In the genomic region with DNA sequence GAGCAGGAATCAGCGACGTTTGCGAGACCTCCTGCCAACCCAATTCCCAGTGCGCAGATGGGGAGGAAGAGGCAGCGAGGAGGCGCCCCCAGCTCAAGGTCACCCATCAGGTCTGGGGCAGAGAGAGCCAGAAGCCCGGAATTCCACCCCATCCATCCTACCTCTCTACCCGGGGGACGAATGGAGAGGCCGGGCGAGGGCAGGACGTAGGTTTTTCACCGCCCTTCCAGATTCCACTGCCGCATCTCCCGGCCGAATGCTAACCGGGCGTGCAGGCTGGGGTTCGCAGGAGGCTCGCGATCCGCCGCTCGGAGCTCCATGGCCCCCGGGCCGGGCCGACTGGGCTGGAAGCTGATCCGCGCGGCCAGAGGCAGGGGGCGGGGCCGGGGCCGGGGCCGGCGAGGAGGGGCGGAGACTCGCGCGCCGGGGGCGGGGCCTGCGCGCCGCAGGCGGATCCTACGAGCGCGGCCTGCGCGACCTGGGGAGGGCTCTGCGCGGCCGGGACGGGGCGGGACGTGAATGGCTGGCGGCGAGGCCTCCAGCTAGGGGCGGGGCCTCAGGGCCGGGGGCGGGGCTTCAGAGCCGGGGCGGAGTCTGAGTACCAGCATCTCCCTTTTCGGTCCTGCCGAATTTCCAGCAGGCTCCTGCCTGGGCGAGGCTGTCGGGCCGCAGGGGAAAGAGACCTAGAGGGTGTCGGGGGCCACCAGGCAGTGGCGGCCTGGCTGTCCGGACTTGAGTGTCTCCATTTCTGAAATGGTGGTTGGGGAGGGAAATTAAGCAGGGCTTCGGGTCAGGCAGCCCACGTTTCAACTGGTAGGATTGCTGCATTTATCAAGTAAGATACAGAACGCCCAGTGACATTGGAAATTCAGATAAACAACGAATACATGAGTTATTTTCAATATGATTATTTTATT, we compare ENCODE assay signal across 8 cellular contexts. TPM values are rescaled to one million over a fixed set of nuclear protein-coding genes. Genes with fewer than 3 reads are reported as not detected.
A peak's percentile ranks its signal among the peaks of the same experiment; 100 is the strongest.
DNase-seq lines count a peak whose midpoint lies in the region; ATAC-seq and TF ChIP-seq lines count a peak whose summit lies in the region.

A gene with protein sequence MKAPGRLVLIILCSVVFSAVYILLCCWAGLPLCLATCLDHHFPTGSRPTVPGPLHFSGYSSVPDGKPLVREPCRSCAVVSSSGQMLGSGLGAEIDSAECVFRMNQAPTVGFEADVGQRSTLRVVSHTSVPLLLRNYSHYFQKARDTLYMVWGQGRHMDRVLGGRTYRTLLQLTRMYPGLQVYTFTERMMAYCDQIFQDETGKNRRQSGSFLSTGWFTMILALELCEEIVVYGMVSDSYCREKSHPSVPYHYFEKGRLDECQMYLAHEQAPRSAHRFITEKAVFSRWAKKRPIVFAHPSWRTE (minus strand): TSS at position 377 of the 917 bp plus-strand sequence. CDS start 622 bp downstream, outside the sequence.

- H4K8ac ChIP-seq in mesenchymal stem cell (ENCODE audit: low read length) = peak within 1 kb of the TSS; percentile 94

- H3K9me3 ChIP-seq in mesenchymal stem cell (ENCODE audit: control insufficient read depth, low read length) = no peaks in the 10 kb centered on the region

- H4K91ac ChIP-seq in mesenchymal stem cell (ENCODE audit: low read length) = peak within 1 kb of the TSS; percentile 55

- peak within 1 kb of the TSS; percentile 81 for H3K4me2 ChIP-seq in mesenchymal stem cell (ENCODE audit: low read length, poor library complexity, severe bottlenecking)

- peak within 1 kb of the TSS; percentile 29 for H2BK15ac ChIP-seq in mesenchymal stem cell (ENCODE audit: low read depth, poor library complexity, severe bottlenecking)

- H3K14ac ChIP-seq in mesenchymal stem cell (ENCODE audit: low read length in 2 of 2) = peak within 1 kb of the TSS in 1 of 2 experiments; percentile 94

- intact Hi-C loops in CD14-positive monocyte (cut with micrococcal nuclease) = loop anchor here (5.0 kb wide), 6 partner anchors 55 to 695 kb away; a partner anchor contains a TSS

- H3K27me3 Mint-ChIP-seq in CD14-positive monocyte (ENCODE audit: low read depth in 3 of 3) = peaks cover 3 to 13% (median 7%) of the 10 kb centered on the region in 3 donors
- no peaks in the 10 kb centered on the region for H3K27me3 Mint-ChIP-seq in effector memory CD8-positive, alpha-beta T cell

- peak within 1 kb of the TSS; percentile 65 to 94 for H3K4me3 ChIP-seq in mesenchymal stem cell (ENCODE audit: insufficient read depth in 1 of 2, low read depth in 1 of 2, low read length in 2 of 2)

- H3K27ac ChIP-seq in mesenchymal stem cell (ENCODE audit: low read length, poor library complexity, severe bottlenecking) = no peak within 1 kb of the TSS

- peaks cover 26 to 27% of the 10 kb centered on the region in 2 experiments for H3K36me3 ChIP-seq in mesenchymal stem cell (ENCODE audit: control insufficient read depth in 1 of 2, insufficient read depth in 2 of 2, low read depth in 1 of 2, low read length in 2 of 2)

- peak within 1 kb of the TSS; percentile 75 to 94 for H2BK12ac ChIP-seq in mesenchymal stem cell (ENCODE audit: low read length in 2 of 2)

- peak within 1 kb of the TSS; percentile 95 for H3K9ac ChIP-seq in mesenchymal stem cell (ENCODE audit: low read length)

- H3K4me3 Mint-ChIP-seq in CD14-positive monocyte = peak within 1 kb of the TSS; percentile 81 to 86
- peak within 1 kb of the TSS; percentile 81 to 85 for H3K4me3 Mint-ChIP-seq in effector memory CD8-positive, alpha-beta T cell

- no peak for TF ChIP-seq CTCF in CD14-positive monocyte (IDR thresholded peaks at IDR 0.05)

- H3K27ac Mint-ChIP-seq in CD14-positive monocyte = peak within 1 kb of the TSS; percentile 81 to 100 (median 97)
- H3K27ac Mint-ChIP-seq in effector memory CD8-positive, alpha-beta T cell = peak within 1 kb of the TSS; percentile 68 to 87

- peak within 1 kb of the TSS; percentile 86 for H2AFZ ChIP-seq in mesenchymal stem cell (ENCODE audit: low read depth, low read length)

- no peaks in the 10 kb centered on the region for H3K27me3 ChIP-seq in mesenchymal stem cell (ENCODE audit: control insufficient read depth in 1 of 2, insufficient read depth in 1 of 2, low read length in 2 of 2)

- H3K4me1 ChIP-seq in mesenchymal stem cell (ENCODE audit: control insufficient read depth, insufficient read depth, low read depth, low read length) = peaks cover 42% of the 10 kb centered on the region

- no peak within 1 kb of the TSS for H2BK5ac ChIP-seq in mesenchymal stem cell (ENCODE audit: low read depth, low read length, poor library complexity, severe bottlenecking)

- peak within 1 kb of the TSS; percentile 46 to 81 for H3K18ac ChIP-seq in mesenchymal stem cell (ENCODE audit: low read depth in 1 of 2, low read length in 2 of 2)

- peak within 1 kb of the TSS; percentile 47 for H2AK5ac ChIP-seq in mesenchymal stem cell (ENCODE audit: low read length, severe bottlenecking)

- ATAC-seq in GM19452 (IDR thresholded peaks at IDR 0.05; ENCODE audit: unreplicated experiment) = peak; percentile 63
- ATAC-seq in effector memory CD8-positive, alpha-beta T cell (replicated peaks) = peak; percentile 92

- peak within 1 kb of the TSS; percentile 5 to 78 for H3K4ac ChIP-seq in mesenchymal stem cell (ENCODE audit: low read depth in 1 of 2, low read length in 2 of 2)

- peak within 1 kb of the TSS in 1 of 2 experiments; percentile 70 for H3K23ac ChIP-seq in mesenchymal stem cell (ENCODE audit: low read length in 2 of 2)

- peaks cover 64% of the 10 kb centered on the region for H3K4me1 Mint-ChIP-seq in CD14-positive monocyte
- H3K4me1 Mint-ChIP-seq in effector memory CD8-positive, alpha-beta T cell (ENCODE audit: low read depth in 2 of 2) = peaks cover 19 to 43% of the 10 kb centered on the region in 2 donors

- H3K36me3 Mint-ChIP-seq in CD14-positive monocyte = peaks cover 16 to 20% of the 10 kb centered on the region in 2 donors
- H3K36me3 Mint-ChIP-seq in effector memory CD8-positive, alpha-beta T cell (ENCODE audit: insufficient read depth) = peaks cover 29% of the 10 kb centered on the region

- 4% methylated on average over 65 of the region's 75 CpGs for WGBS in mesenchymal stem cell

- peaks cover 24% of the 10 kb centered on the region for H3K79me1 ChIP-seq in mesenchymal stem cell (replicated peaks; ENCODE audit: low read length, poor library complexity, severe bottlenecking)

- H3K9me3 Mint-ChIP-seq in CD14-positive monocyte = peaks cover 0 to 1% (median 0%) of the 10 kb centered on the region in 7 donors
- no peaks in the 10 kb centered on the region for H3K9me3 Mint-ChIP-seq in effector memory CD8-positive, alpha-beta T cell

- H2BK120ac ChIP-seq in mesenchymal stem cell (ENCODE audit: low read depth, low read length) = peak within 1 kb of the TSS; percentile 54

- DNase-seq in CD14-positive monocyte (ENCODE audit: low spot score) (peak; percentile 93), HK-2 (ENCODE audit: unreplicated experiment) (peak; percentile 97), NOMO-1 (lab: John Stamatoyannopoulos, UW; ENCODE audit: unreplicated experiment in 2 of 2) (peak; percentile 83 to 91), mesenchymal stem cell (peak; percentile 88)
- DNase-seq in activated CD8-positive, alpha-beta memory T cell treated with anti-CD3 and anti-CD28 coated beads for 48 hours (ENCODE audit: low read depth in 2 of 3, low spot score in 2 of 3) = peak; percentile 93 to 94 (median 94)
- DNase-seq in effector memory CD8-positive, alpha-beta T cell = peak; percentile 87 to 90 (median 89)
- peak; percentile 87 for DNase-seq in stimulated activated CD8-positive, alpha-beta memory T cell treated with anti-CD3 and anti-CD28 coated beads, Interleukin-12 subunit alpha, Interleukin-12 subunit beta, amount 100 ng/mL, for 24 hours (ENCODE audit: extremely low read depth)

RNA-seq across cellular contexts. Expression of the gene that starts here (rescaled TPM):
- polyA plus RNA-seq in CD14-positive monocyte = 10 to 100 TPM in 1 of 2 donors, 1 to 10 TPM in 1; 8.9 to 10.3 TPM
- 32.1 TPM for polyA plus RNA-seq in mesenchymal stem cell (2013, experiment 1 of 2)
- 29.4 TPM for polyA plus RNA-seq in mesenchymal stem cell (2013, experiment 2 of 2)
